In the genomic region with DNA sequence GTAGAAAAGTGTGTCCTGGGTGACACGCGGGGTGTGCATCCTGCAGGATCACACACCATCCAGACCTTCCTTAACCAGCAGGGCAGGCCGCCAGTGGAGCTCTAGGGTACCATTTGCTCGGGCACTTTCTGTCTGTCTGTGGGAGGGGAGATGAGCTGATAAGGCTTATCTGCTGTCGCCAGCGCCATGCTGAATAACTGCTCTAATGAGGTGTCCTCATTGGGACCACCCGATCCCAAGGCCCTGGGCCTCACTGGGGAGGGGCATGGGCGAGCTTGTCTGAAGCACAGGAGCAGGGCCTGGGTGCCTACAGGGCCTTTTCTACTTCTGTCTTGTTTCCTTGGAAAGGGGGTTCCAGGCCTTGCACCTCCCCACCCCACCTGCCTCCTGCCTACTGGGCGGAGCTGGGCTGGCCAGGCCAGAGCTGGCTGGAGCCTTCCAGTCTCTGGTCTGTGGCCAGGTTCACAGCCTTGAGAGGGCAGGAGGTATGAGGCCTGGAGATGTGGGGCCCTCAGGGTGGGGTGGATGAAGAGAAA, we compare ENCODE assay signal across 15 cellular contexts. TPM values are rescaled to one million over a fixed set of nuclear protein-coding genes. Genes with fewer than 3 reads are reported as not detected.
A peak's percentile ranks its signal among the peaks of the same experiment; 100 is the strongest.
DNase-seq lines count a peak whose midpoint lies in the region; ATAC-seq, FAIRE-seq and TF ChIP-seq lines count a peak whose summit lies in the region.
"Had no signal": no experiment of that assay in that cellular context is flagged by ENCODE, and none has a peak within 500 bp of the region (broad histone marks: within the 10 kb centered on the region; RNA-seq: fewer than 3 reads in every experiment).

No MANE protein-coding gene starts in this region.

- H3K9me3 ChIP-seq in HepG2 (ENCODE audit: low read length) (no peaks in the 10 kb centered on the region), uterus (no peaks in the 10 kb centered on the region)
- H3K9me3 ChIP-seq: esophagus muscularis mucosa had no signal

- peaks cover 3% of the 10 kb centered on the region for H3K79me2 ChIP-seq in HepG2 (ENCODE audit: insufficient read depth, low read length)

- BruUV-seq in HepG2 (replicated peaks; lab: Mats Ljungman, UMichigan) = no TSS peak

- no peak for FAIRE-seq in HepG2 (lab: Jason Lieb, UNC)

- H3K4me3 ChIP-seq in HepG2 (replicated peaks in 1 of 3; ENCODE audit: insufficient read depth in 1 of 3, low read depth in 2 of 3, low read length in 3 of 3) = no peak overlapping the region
- no peak overlapping the region for H3K4me3 ChIP-seq in uterus
- H3K4me3 ChIP-seq: esophagus muscularis mucosa had no signal

- peaks cover 27% of the 10 kb centered on the region for H3K4me1 ChIP-seq in HepG2 (ENCODE audit: insufficient read depth, low read length)
- peaks cover 0 to 19% of the 10 kb centered on the region in 2 donors for H3K4me1 ChIP-seq in uterus

- TF ChIP-seq POLR2A in HepG2 (IDR thresholded peaks at IDR 0.05; ENCODE audit: insufficient read depth in 1 of 2, low read depth in 2 of 2, low read length in 2 of 2) (no peak), uterus (IDR thresholded peaks at IDR 0.05) (no peak)

- no peak for TF ChIP-seq RAD21 in HepG2 (CRISPR knock-in tag; IDR thresholded peaks at IDR 0.05)

- H3K36me3 Mint-ChIP-seq in activated CD8-positive, alpha-beta memory T cell treated with anti-CD3 and anti-CD28 coated beads, Interleukin-2, amount 10 ng/mL, durations not matched to agents 7 days and 5 days = no peaks in the 10 kb centered on the region
- no peaks in the 10 kb centered on the region for H3K36me3 Mint-ChIP-seq in T-cell

- 0 out of 5 replicates have a peak, but pooled peaks cover 0 to 1% of the 10 kb centered on the region in 2 experiments for H3K36me3 ChIP-seq in HepG2 (replicated peaks in 1 of 2; ENCODE audit: control insufficient read depth in 1 of 2, insufficient read depth in 2 of 2, low read length in 2 of 2)
- H3K36me3 ChIP-seq in uterus = no peaks in the 10 kb centered on the region

- 83% methylated on average over 4 of the region's 9 CpGs for WGBS in HepG2 (ENCODE audit: low lambda C conversion rate)

- no peak overlapping the region for H3K9ac ChIP-seq in HepG2 (ENCODE audit: insufficient read depth, low read depth, low read length)

- intact Hi-C loops in HepG2 (cut with micrococcal nuclease; ENCODE audit: unreplicated experiment) (no loop called here), uterus (cut with DNase I; ENCODE audit: low total_unique reads) (loop anchor here (5.0 kb wide), 1 partner anchor 323 kb away; no protein-coding TSS in a partner anchor)

- TF ChIP-seq CTCF in HepG2 (CRISPR knock-in tag; IDR thresholded peaks at IDR 0.05) (no peak), uterus (IDR thresholded peaks at IDR 0.05) (no peak)

- no peaks in the 10 kb centered on the region for H3K9me3 Mint-ChIP-seq in activated CD8-positive, alpha-beta memory T cell treated with anti-CD3 and anti-CD28 coated beads, Interleukin-2, amount 10 ng/mL, durations not matched to agents 7 days and 5 days (ENCODE audit: low read depth)
- no peaks in the 10 kb centered on the region for H3K9me3 Mint-ChIP-seq in T-cell

- peaks cover 77% of the 10 kb centered on the region for H3K27me3 Mint-ChIP-seq in activated CD8-positive, alpha-beta memory T cell treated with anti-CD3 and anti-CD28 coated beads, Interleukin-2, amount 10 ng/mL, durations not matched to agents 7 days and 5 days
- H3K27me3 Mint-ChIP-seq in T-cell = peaks cover 46 to 76% of the 10 kb centered on the region in 2 donors

- H3K27ac Mint-ChIP-seq in activated CD8-positive, alpha-beta memory T cell treated with anti-CD3 and anti-CD28 coated beads, Interleukin-2, amount 10 ng/mL, durations not matched to agents 7 days and 5 days = no peak overlapping the region
- H3K27ac Mint-ChIP-seq in T-cell = no peak overlapping the region

- H3K4me2 ChIP-seq in HepG2 (ENCODE audit: low read depth, low read length) = no peak overlapping the region

- ATAC-seq in activated CD8-positive, alpha-beta memory T cell treated with anti-CD3 and anti-CD28 coated beads, Interleukin-2, amount 10 ng/mL, durations not matched to agents 7 days and 5 days = no peak
- ATAC-seq in T-cell (replicated peaks in 1 of 4) (no peak), HepG2 (no peak)

- CTCF ChIA-PET in activated CD8-positive, alpha-beta memory T cell treated with anti-CD3 and anti-CD28 coated beads, Interleukin-2, amount 10 ng/mL, durations not matched to agents 7 days and 5 days (lab: Charles Lee) = interaction anchor here (1.1 to 1.4 kb wide), 2 partner anchors 113 to 122 kb away, joined by 3 read pairs; no protein-coding TSS in a partner anchor
- CTCF ChIA-PET in T-cell (lab: Charles Lee) (interaction anchor here in 1 of 2 donors (0.6 kb wide), 1 partner anchor 366 kb away, joined by 3 read pairs; no protein-coding TSS in a partner anchor), HepG2 (lab: Yijun Ruan, JAX; ENCODE audit: low intra/inter-chr PET ratio, low total read pairs) (no interaction called here)

- in situ Hi-C loops in HepG2 (cut with HindIII; ENCODE audit: extremely low pct_ligation_motif_present, low pct_unique_long_range_greater_than_20kb) = no loop called here

- peaks cover 10% of the 10 kb centered on the region; the same call in 1 of the 2 replicates for H4K20me1 ChIP-seq in HepG2 (ENCODE audit: insufficient read depth, low read length)

- DNase-seq in activated CD8-positive, alpha-beta memory T cell treated with anti-CD3 and anti-CD28 coated beads, Interleukin-2, amount 50 U/mL, for 48 hours = peak; percentile 51
- no peak for DNase-seq in activated CD8-positive, alpha-beta memory T cell treated with anti-CD3 and anti-CD28 coated beads, Interleukin-2, amount 10 ng/mL, durations not matched to agents 7 days and 5 days
- DNase-seq in T-cell (peak in 1 of 34 experiments; percentile 23), HepG2 (ENCODE audit: low spot score) (no peak), uterus (peak in 1 of 2 donors; percentile 34), medulla oblongata (ENCODE audit: extremely low spot score) (no peak), SW480 (ENCODE audit: low spot score) (no peak), NCI-H1105 (lab: John Stamatoyannopoulos, UW) (no peak)
- DNase-seq: ACHN, HCEC 1CT, NCI-H2107, Right ventricle myocardium superior had no signal

- no peaks in the 10 kb centered on the region for H3K27me3 ChIP-seq in HepG2 (ENCODE audit: control insufficient read depth in 1 of 2, insufficient read depth in 2 of 2, low read length in 2 of 2)
- no peaks in the 10 kb centered on the region for H3K27me3 ChIP-seq in uterus

- H3K4me3 Mint-ChIP-seq in activated CD8-positive, alpha-beta memory T cell treated with anti-CD3 and anti-CD28 coated beads, Interleukin-2, amount 10 ng/mL, durations not matched to agents 7 days and 5 days = no peak overlapping the region
- H3K4me3 Mint-ChIP-seq in T-cell = peak overlapping the region in 2 of 3 donors; percentile 47 to 55

- TF ChIP-seq EP300 in HepG2 (IDR thresholded peaks at IDR 0.05; ENCODE audit: low read depth in 2 of 2, low read length in 2 of 2) (no peak), HepG2 (CRISPR knock-in tag; IDR thresholded peaks at IDR 0.05; ENCODE audit: borderline replicate concordance) (no peak)

- no peak overlapping the region for H2AFZ ChIP-seq in HepG2 (ENCODE audit: low read length)

- no peak overlapping the region for H3K27ac ChIP-seq in HepG2 (ENCODE audit: extremely low read length, insufficient read depth, low read length)
- peak overlapping the region; percentile 46 to 69 for H3K27ac ChIP-seq in uterus
- H3K27ac ChIP-seq: esophagus muscularis mucosa had no signal

- POLR2A ChIA-PET in T-cell (lab: Charles Lee) (no interaction called here), HepG2 (lab: Yijun Ruan, JAX) (no interaction called here)

- H3K4me1 Mint-ChIP-seq in activated CD8-positive, alpha-beta memory T cell treated with anti-CD3 and anti-CD28 coated beads, Interleukin-2, amount 10 ng/mL, durations not matched to agents 7 days and 5 days = peaks cover 9% of the 10 kb centered on the region
- H3K4me1 Mint-ChIP-seq in T-cell = peaks cover 9 to 26% (median 21%) of the 10 kb centered on the region in 3 donors

RNA-seq across cellular contexts. Expression of a gene that starts 2.5 kb away (rescaled TPM):
- under 1 TPM in 1 of 2 experiments, not detected in 1; 0.28 TPM for total RNA-seq in activated CD8-positive, alpha-beta memory T cell treated with anti-CD3 and anti-CD28 coated beads, Interleukin-2, amount 10 ng/mL, durations not matched to agents 7 days and 5 days
- total RNA-seq in T-cell (1 to 10 TPM in 4 of 5 donors, under 1 TPM in 1; 0.98 to 4.6 (median 3.5) TPM), HepG2 (2016; rRNA removed; fragmentation: Illumina TruSeq; extraction: Trizol) (4.7 and 6.2 TPM in 2 replicates), uterus (100 to 1,000 TPM in 1 of 4 donors, 10 to 100 TPM in 3; 30.9 to 171 (median 52.5) TPM)
- total RNA-seq in HepG2 (2016; cell fraction: cytosol; rRNA removed; fragmentation: Illumina TruSeq; extraction: Trizol; ENCODE audit: low read depth) = 1.6 and 1.7 TPM in 2 replicates
- 3.4 and 6.3 TPM in 2 replicates for total RNA-seq in HepG2 (2016; cell fraction: insoluble cytoplasmic fraction; rRNA removed; fragmentation: Illumina TruSeq; extraction: Trizol)
- 4.7 and 5.3 TPM in 2 replicates for total RNA-seq in HepG2 (2016; cell fraction: membrane; rRNA removed; fragmentation: Illumina TruSeq; extraction: Trizol)
- total RNA-seq in HepG2 (2016; cell fraction: nucleus; rRNA removed; fragmentation: Illumina TruSeq; extraction: Trizol) = 5.3 and 7.2 TPM in 2 replicates
- polyA plus RNA-seq in HepG2 (2011; rRNA removed) = 3.4 and 3.5 TPM in 2 replicates
- 2.0 and 3.5 TPM in 2 replicates for polyA plus RNA-seq in HepG2 (2011; cell fraction: cytosol; rRNA removed)
- polyA plus RNA-seq in HepG2 (2011; cell fraction: nucleus; rRNA removed) = 9.7 and 17.3 TPM in 2 replicates
- polyA plus RNA-seq in HepG2 (2012) = 2.2 and 2.3 TPM in 2 replicates
- polyA plus RNA-seq in HepG2 (2016; cell fraction: cytosol; fragmentation: Illumina TruSeq; extraction: Trizol; ENCODE audit: low read depth) = 1.4 and 2.2 TPM in 2 replicates
- 9.5 and 11.1 TPM in 2 replicates for polyA plus RNA-seq in HepG2 (2016; cell fraction: insoluble cytoplasmic fraction; fragmentation: Illumina TruSeq; extraction: Trizol; ENCODE audit: low read depth)
- polyA plus RNA-seq in HepG2 (2016; cell fraction: membrane; fragmentation: Illumina TruSeq; extraction: Trizol; ENCODE audit: low read depth) = 4.3 and 4.5 TPM in 2 replicates
- 16.4 and 19.9 TPM in 2 replicates for polyA plus RNA-seq in HepG2 (2016; cell fraction: nucleus; fragmentation: Illumina TruSeq; extraction: Trizol; ENCODE audit: insufficient read depth, low read depth)
- 4.7 and 24.9 TPM in 2 replicates for polyA minus RNA-seq in HepG2 (2011; rRNA and poly(A)+ RNA removed; ENCODE audit: low replicate concordance)
- 3.4 and 3.9 TPM in 2 replicates for polyA minus RNA-seq in HepG2 (2011; cell fraction: cytosol; rRNA and poly(A)+ RNA removed)
- polyA minus RNA-seq in HepG2 (2011; cell fraction: nucleus; rRNA and poly(A)+ RNA removed) = 1.2 and 5.0 TPM in 2 replicates

RNA-seq across cellular contexts. Expression of a gene that starts 28.8 kb away (rescaled TPM):
- total RNA-seq in activated CD8-positive, alpha-beta memory T cell treated with anti-CD3 and anti-CD28 coated beads, Interleukin-2, amount 10 ng/mL, durations not matched to agents 7 days and 5 days = not detected
- total RNA-seq in T-cell = not detected
- not detected in 2 replicates for total RNA-seq in HepG2 (2016; rRNA removed; fragmentation: Illumina TruSeq; extraction: Trizol)
- total RNA-seq in HepG2 (2016; cell fraction: cytosol; rRNA removed; fragmentation: Illumina TruSeq; extraction: Trizol; ENCODE audit: low read depth) = not detected in 2 replicates
- not detected in 2 replicates for total RNA-seq in HepG2 (2016; cell fraction: insoluble cytoplasmic fraction; rRNA removed; fragmentation: Illumina TruSeq; extraction: Trizol)
- not detected in 2 replicates for total RNA-seq in HepG2 (2016; cell fraction: membrane; rRNA removed; fragmentation: Illumina TruSeq; extraction: Trizol)
- total RNA-seq in HepG2 (2016; cell fraction: nucleus; rRNA removed; fragmentation: Illumina TruSeq; extraction: Trizol) = not detected in 2 replicates
- polyA plus RNA-seq in HepG2 (2011; rRNA removed) = not detected in 2 replicates
- not detected in 2 replicates for polyA plus RNA-seq in HepG2 (2011; cell fraction: cytosol; rRNA removed)
- not detected in 2 replicates for polyA plus RNA-seq in HepG2 (2011; cell fraction: nucleus; rRNA removed)
- polyA plus RNA-seq in HepG2 (2012) = not detected in 2 replicates
- polyA plus RNA-seq in HepG2 (2016; cell fraction: cytosol; fragmentation: Illumina TruSeq; extraction: Trizol; ENCODE audit: low read depth) = not detected in 2 replicates
- polyA plus RNA-seq in HepG2 (2016; cell fraction: insoluble cytoplasmic fraction; fragmentation: Illumina TruSeq; extraction: Trizol; ENCODE audit: low read depth) = not detected in 2 replicates
- polyA plus RNA-seq in HepG2 (2016; cell fraction: membrane; fragmentation: Illumina TruSeq; extraction: Trizol; ENCODE audit: low read depth) = not detected in 2 replicates
- polyA plus RNA-seq in HepG2 (2016; cell fraction: nucleus; fragmentation: Illumina TruSeq; extraction: Trizol; ENCODE audit: insufficient read depth, low read depth) = not detected in 2 replicates
- polyA minus RNA-seq in HepG2 (2011; rRNA and poly(A)+ RNA removed; ENCODE audit: low replicate concordance) = not detected in 2 replicates
- polyA minus RNA-seq in HepG2 (2011; cell fraction: cytosol; rRNA and poly(A)+ RNA removed) = not detected in 2 replicates
- polyA minus RNA-seq in HepG2 (2011; cell fraction: nucleus; rRNA and poly(A)+ RNA removed) = not detected in 2 replicates
- total RNA-seq in uterus = not detected
- total RNA-seq: esophagus muscularis mucosa, liver, Right ventricle myocardium superior had no signal
- polyA plus RNA-seq: adipose tissue, liver had no signal
